Comparison of ENCODE assay signal across 9 cellular contexts in the genomic region with DNA sequence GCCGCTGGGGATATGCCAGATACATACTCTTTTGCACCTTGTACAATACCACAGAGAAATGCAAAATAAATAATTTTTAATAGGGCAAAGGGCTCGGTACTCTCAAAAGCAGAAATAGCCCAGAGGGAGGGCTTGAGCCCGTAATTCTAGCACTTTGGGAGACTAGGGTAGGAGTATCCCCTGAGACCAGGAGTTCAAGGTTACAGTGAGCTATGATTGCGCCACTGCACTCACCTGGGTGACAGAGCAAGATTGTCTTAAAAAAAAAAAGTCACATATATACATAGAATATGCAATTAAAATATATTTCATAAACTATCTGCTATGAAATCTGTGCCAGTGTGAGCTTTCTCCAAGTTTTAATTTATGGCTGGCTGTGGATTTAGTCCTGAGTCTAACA. TPM values are rescaled to one million over a fixed set of nuclear protein-coding genes. Genes with fewer than 3 reads are reported as not detected.
DNase-seq lines count a peak whose midpoint lies in the region; ATAC-seq and TF ChIP-seq lines count a peak whose summit lies in the region.
"Had no signal": no experiment of that assay in that cellular context is flagged by ENCODE, and none has a peak within 500 bp of the region (broad histone marks: within the 10 kb centered on the region; RNA-seq: fewer than 3 reads in every experiment).

No MANE protein-coding gene starts in this region.

- no peaks in the 10 kb centered on the region for H3K27me3 ChIP-seq in iPS-20b (ENCODE audit: insufficient read depth, low read length)
- no peaks in the 10 kb centered on the region for H3K27me3 ChIP-seq in thoracic aorta (replicated peaks; ENCODE audit: insufficient read depth)

- intact Hi-C loops in activated naive CD4-positive, alpha-beta T cell treated with anti-CD3 and anti-CD28 coated beads for 36 hours (cut with micrococcal nuclease) = loop anchor here (5.0 to 10.0 kb wide), 5 partner anchors 197 to 1279 kb away; partner anchors contain the start of genes HDDC2, RNF146 and TPD52L1
- intact Hi-C loops in activated B cell treated with CpG ODN at 0.5 μM for 24 hours (cut with micrococcal nuclease) = loop anchor here (5.0 kb wide), 1 partner anchor 673 kb away; no protein-coding TSS in a partner anchor
- intact Hi-C loops in left colon (cut with DNase I, micrococcal nuclease) = no loop called here

- POLR2A ChIA-PET in activated B cell treated with CpG ODN at 0.5 μM for 24 hours (lab: Charles Lee) = interaction anchor here (0.7 to 2.3 kb wide), 9 partner anchors 11 to 1356 kb away, joined by 3 to 23 read pairs (median 5); partner anchors contain the start of genes HDDC2, HEY2, HINT3 and NCOA7

- H3K9ac ChIP-seq in iPS-20b (ENCODE audit: low read depth, low read length) = peak overlapping the region; percentile 95; the same call in 1 of the 2 replicates

- H3K27me3 Mint-ChIP-seq in activated naive CD4-positive, alpha-beta T cell treated with anti-CD3 and anti-CD28 coated beads for 36 hours (ENCODE audit: low read depth) = no peaks in the 10 kb centered on the region
- H3K27me3 Mint-ChIP-seq in activated B cell treated with CpG ODN at 0.5 μM for 24 hours = no peaks in the 10 kb centered on the region

- peaks cover 2% of the 10 kb centered on the region for H3K36me3 Mint-ChIP-seq in activated naive CD4-positive, alpha-beta T cell treated with anti-CD3 and anti-CD28 coated beads for 36 hours (ENCODE audit: low read depth)
- no peaks in the 10 kb centered on the region for H3K36me3 Mint-ChIP-seq in activated B cell treated with CpG ODN at 0.5 μM for 24 hours (ENCODE audit: low read depth)

- TF ChIP-seq CTCF in activated B cell treated with CpG ODN at 0.5 μM for 24 hours (IDR thresholded peaks at IDR 0.05) = no peak
- TF ChIP-seq CTCF in thoracic aorta (IDR thresholded peaks at IDR 0.05) = no peak

- no peak overlapping the region for H3K27ac ChIP-seq in iPS-20b (ENCODE audit: low read length)
- H3K27ac ChIP-seq in thoracic aorta = peak overlapping the region; percentile 70 to 73

- peaks cover 7% of the 10 kb centered on the region for H3K4me1 Mint-ChIP-seq in activated naive CD4-positive, alpha-beta T cell treated with anti-CD3 and anti-CD28 coated beads for 36 hours (ENCODE audit: low read depth)
- H3K4me1 Mint-ChIP-seq in activated B cell treated with CpG ODN at 0.5 μM for 24 hours = peaks cover 9% of the 10 kb centered on the region

- peak overlapping the region; percentile 28 for H3K4me3 Mint-ChIP-seq in activated naive CD4-positive, alpha-beta T cell treated with anti-CD3 and anti-CD28 coated beads for 36 hours
- H3K4me3 Mint-ChIP-seq in activated B cell treated with CpG ODN at 0.5 μM for 24 hours = peak overlapping the region; percentile 25
- H3K4me3 Mint-ChIP-seq: HFFc6 had no signal

- CTCF ChIA-PET in activated naive CD4-positive, alpha-beta T cell treated with anti-CD3 and anti-CD28 coated beads for 36 hours (lab: Charles Lee) = interaction anchor here (2.2 to 3.5 kb wide), 5 partner anchors 10 to 195 kb away, joined by 12 to 27 read pairs (median 14); partner anchors contain the start of genes HINT3 and NCOA7
- CTCF ChIA-PET in activated B cell treated with CpG ODN at 0.5 μM for 24 hours (lab: Charles Lee) = interaction anchor here (1.7 to 2.0 kb wide), 4 partner anchors 10 to 204 kb away, joined by 4 to 18 read pairs (median 16); partner anchors contain the start of gene HINT3

- ATAC-seq in activated B cell treated with CpG ODN at 0.5 μM for 24 hours (ENCODE audit: low read depth) = no peak
- ATAC-seq in thoracic aorta (ENCODE audit: insufficient number of reproducible peaks, low FRiP score, low read depth) = no peak
- no peak for ATAC-seq in HG02938 (IDR thresholded peaks at IDR 0.05; ENCODE audit: unreplicated experiment)
- no peak for ATAC-seq in HG02884 (IDR thresholded peaks at IDR 0.05; ENCODE audit: unreplicated experiment)
- ATAC-seq in left colon = no peak

- no peaks in the 10 kb centered on the region for H3K9me3 Mint-ChIP-seq in activated naive CD4-positive, alpha-beta T cell treated with anti-CD3 and anti-CD28 coated beads for 36 hours
- no peaks in the 10 kb centered on the region for H3K9me3 Mint-ChIP-seq in activated B cell treated with CpG ODN at 0.5 μM for 24 hours
- H3K9me3 Mint-ChIP-seq: HFFc6 had no signal

- H3K4me1 ChIP-seq in iPS-20b (ENCODE audit: insufficient read depth, low read length) (peaks cover 24% of the 10 kb centered on the region; the same call in 1 of the 2 replicates), thoracic aorta (ENCODE audit: control insufficient read depth in 1 of 2, low read depth in 2 of 2) (peaks cover 12 to 34% of the 10 kb centered on the region in 2 donors)

- no peak for DNase-seq in activated naive CD4-positive, alpha-beta T cell treated with anti-CD3 and anti-CD28 coated beads for 36 hours
- no peak for DNase-seq in activated naive CD4-positive, alpha-beta T cell treated with Interleukin-2 at 50 U/mL for 16 hours
- DNase-seq in activated B cell treated with CpG ODN at 0.5 μM for 24 hours (no peak), thoracic aorta (ENCODE audit: low spot score) (no peak), left colon (no peak)

- H3K36me3 ChIP-seq in iPS-20b (ENCODE audit: insufficient read depth, low read depth, low read length) (no peaks in the 10 kb centered on the region), thoracic aorta (no peaks in the 10 kb centered on the region)

- no peak overlapping the region for H3K27ac Mint-ChIP-seq in activated naive CD4-positive, alpha-beta T cell treated with anti-CD3 and anti-CD28 coated beads for 36 hours
- H3K27ac Mint-ChIP-seq in activated B cell treated with CpG ODN at 0.5 μM for 24 hours = no peak overlapping the region
- H3K27ac Mint-ChIP-seq: HFFc6 had no signal

- H3K9me3 ChIP-seq in iPS-20b (ENCODE audit: insufficient read depth, low read depth, low read length) (no peaks in the 10 kb centered on the region), thoracic aorta (no peaks in the 10 kb centered on the region)

- peak overlapping the region; percentile 74 for H3K4me3 ChIP-seq in iPS-20b (ENCODE audit: low read length)
- peak overlapping the region; percentile 81 for H3K4me3 ChIP-seq in thoracic aorta

RNA-seq across cellular contexts. Expression of gene TRMT11, which starts 0.8 kb away (rescaled TPM):
- total RNA-seq in activated naive CD4-positive, alpha-beta T cell treated with anti-CD3 and anti-CD28 coated beads for 36 hours = 10 to 100 TPM; 40.6 to 41.9 TPM
- total RNA-seq in activated B cell treated with CpG ODN at 0.5 μM for 24 hours (24.6 and 33.4 TPM in 2 replicates), thoracic aorta (10 to 100 TPM; 33.6 to 54.0 TPM), left colon (10 to 100 TPM; 15.9 to 17.2 TPM)

RNA-seq across cellular contexts. Expression of gene HINT3, which starts 29.0 kb away (rescaled TPM):
- 10 to 100 TPM; 10.6 to 10.9 TPM for total RNA-seq in activated naive CD4-positive, alpha-beta T cell treated with anti-CD3 and anti-CD28 coated beads for 36 hours
- total RNA-seq in activated B cell treated with CpG ODN at 0.5 μM for 24 hours = 10.6 and 11.1 TPM in 2 replicates
- 10 to 100 TPM; 18.4 to 23.1 TPM for total RNA-seq in thoracic aorta
- total RNA-seq in left colon = 10 to 100 TPM; 24.7 to 25.7 TPM

Comparison
In these comparisons a context has a peak if more than half of its experiments do, and no peak if none do; other contexts are left out.
1. intact Hi-C loops: an anchor here in activated naive CD4-positive, alpha-beta T cell treated with anti-CD3 and anti-CD28 coated beads for 36 hours (5.0 to 10.0 kb wide) and activated B cell treated with CpG ODN at 0.5 μM for 24 hours (5.0 kb wide); none called in left colon.